3 cellular contexts compared by ENCODE assay signal in the genomic region with DNA sequence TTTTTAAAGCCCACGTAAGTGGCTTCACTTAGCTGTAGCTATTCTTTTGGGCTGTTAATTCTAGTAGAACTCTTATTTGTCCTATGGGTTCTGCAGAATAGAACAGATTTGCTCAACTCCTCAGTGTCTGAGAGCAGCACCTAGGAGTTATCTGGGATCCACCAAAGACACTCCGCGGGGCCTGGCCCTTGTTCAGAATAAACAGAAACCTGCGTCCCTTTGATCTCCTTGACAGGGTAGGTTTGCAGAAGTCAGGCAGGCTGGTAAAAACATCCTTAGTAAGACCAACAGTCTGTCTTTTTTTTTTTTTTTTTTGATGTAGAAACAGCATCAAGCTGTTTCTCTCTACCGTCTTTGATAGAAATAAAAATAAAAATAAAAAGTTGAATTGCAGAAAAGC. TPM values are rescaled to one million over a fixed set of nuclear protein-coding genes. Genes with fewer than 3 reads are reported as not detected.
"Had no signal": no experiment of that assay in that cellular context is flagged by ENCODE, and none has a peak within 500 bp of the region (broad histone marks: within the 10 kb centered on the region; RNA-seq: fewer than 3 reads in every experiment).

No MANE protein-coding gene starts in this region.

RNA-seq across cellular contexts. Expression of a gene that starts 31.9 kb away (rescaled TPM):
- total RNA-seq: PC-9, RPMI7951, SJSA1 had no signal
